1 cellular context compared by ENCODE assay signal in the genomic region with DNA sequence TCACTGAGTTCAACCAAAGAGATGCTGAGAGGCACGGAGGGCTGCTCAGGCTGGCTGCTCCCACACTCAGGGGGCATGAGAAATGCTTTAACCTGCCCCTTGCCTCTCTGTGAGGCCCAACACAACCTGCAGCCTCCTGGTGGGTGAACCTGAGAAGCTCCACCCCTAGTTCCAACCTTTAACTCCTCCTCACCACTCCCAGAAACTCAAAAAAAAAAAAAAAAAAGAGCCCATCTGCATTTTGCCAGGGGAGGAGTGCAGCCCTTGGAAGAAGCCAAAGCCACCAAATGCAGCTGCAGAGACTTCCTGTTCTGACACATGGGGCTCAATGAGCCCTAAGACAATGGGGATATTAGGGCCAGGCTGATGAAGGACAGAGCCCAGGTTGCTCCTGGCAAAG.
TF ChIP-seq lines count a peak whose summit lies in the region.

No MANE protein-coding gene starts in this region.

TF ChIP-seq in H1, 55 proteins besides CTCF, POLR2A, EP300 and RAD21:
- TF ChIP-seq RNF2 (IDR thresholded peaks at IDR 0.05; ENCODE audit: borderline replicate concordance, low read depth, low read length, missing control alignments, poor library complexity, severe bottlenecking): no peak
- TF ChIP-seq MAX (IDR thresholded peaks at IDR 0.05): peak; percentile 14; the same call in 1 of the 2 replicates
